Comparison of ENCODE assay signal across 1 cellular context in genomic region chr21:46393451-46393940, GRCh38.
TF ChIP-seq lines count a peak whose summit lies in the region.

No MANE protein-coding gene starts in this region.

TF ChIP-seq in K562, 482 proteins besides CTCF, POLR2A, EP300 and RAD21 (continued from another document and continues in another):
- no peak for TF ChIP-seq MYBL2 (IDR thresholded peaks at IDR 0.05; ENCODE audit: low read depth)
- TF ChIP-seq MYBL2 (CRISPR knock-in tag; IDR thresholded peaks at IDR 0.05; ENCODE audit: borderline replicate concordance), result no peak
- TF ChIP-seq ZNF518B (CRISPR knock-in tag; IDR thresholded peaks at IDR 0.05), result no peak
- TF ChIP-seq ZNF224 (CRISPR knock-in tag; IDR thresholded peaks at IDR 0.05), result no peak
- TF ChIP-seq HOXB6 (CRISPR knock-in tag; IDR thresholded peaks at IDR 0.05; ENCODE audit: borderline replicate concordance), result no peak
- TF ChIP-seq ZNF512 (tag; IDR thresholded peaks at IDR 0.05), result no peak
- no peak for TF ChIP-seq ZNF134 (CRISPR knock-in tag; conservative IDR thresholded peaks at IDR 0.05)
- TF ChIP-seq ZNF699 (CRISPR knock-in tag; IDR thresholded peaks at IDR 0.05; ENCODE audit: insufficient replicate concordance), result no peak
- TF ChIP-seq ETV6 (IDR thresholded peaks at IDR 0.05; ENCODE audit: borderline replicate concordance in 1 of 2, low read depth in 2 of 2, low read length in 1 of 2), result no peak
- TF ChIP-seq ETV6 (CRISPR knock-in tag; IDR thresholded peaks at IDR 0.05; ENCODE audit: borderline replicate concordance), result no peak
- TF ChIP-seq ZMIZ1 (IDR thresholded peaks at IDR 0.05; ENCODE audit: low read depth in 2 of 2, low read length in 2 of 2), result no peak
- TF ChIP-seq PHF20 (IDR thresholded peaks at IDR 0.05; ENCODE audit: partially characterized antibody), result no peak
- no peak for TF ChIP-seq CLOCK (CRISPR knock-in tag; IDR thresholded peaks at IDR 0.05; ENCODE audit: borderline replicate concordance)
- TF ChIP-seq TFAM (CRISPR knock-in tag; conservative IDR thresholded peaks at IDR 0.05), result no peak
- TF ChIP-seq TAF1 (IDR thresholded peaks at IDR 0.05; ENCODE audit: control insufficient read depth, extremely low read depth, insufficient read depth, low read length, severe bottlenecking), result no peak
- peak; percentile 40; the same call in 1 of the 2 replicates for TF ChIP-seq RBFOX2 (IDR thresholded peaks at IDR 0.05; ENCODE audit: low read depth, low read length)
- TF ChIP-seq ZBTB43 (CRISPR knock-in tag; IDR thresholded peaks at IDR 0.05), result no peak
- no peak for TF ChIP-seq USF2 (CRISPR knock-in tag; IDR thresholded peaks at IDR 0.05)
- no peak for TF ChIP-seq SMC3 (conservative IDR thresholded peaks at IDR 0.05; ENCODE audit: insufficient read depth, low read depth, low read length)
- no peak for TF ChIP-seq AFF1 (IDR thresholded peaks at IDR 0.05; ENCODE audit: low read depth in 1 of 2, partially characterized antibody in 2 of 2)
- no peak for TF ChIP-seq ZNF280B (CRISPR knock-in tag; IDR thresholded peaks at IDR 0.05)
- TF ChIP-seq BHLHE40 (IDR thresholded peaks at IDR 0.05; ENCODE audit: low read length), result peak; percentile 48; the same call in 1 of the 2 replicates
- no peak for TF ChIP-seq ZNF507 (tag; conservative IDR thresholded peaks at IDR 0.05)
- TF ChIP-seq SAP30 (IDR thresholded peaks at IDR 0.05; ENCODE audit: borderline replicate concordance, insufficient read depth, low read depth, low read length, poor library complexity, severe bottlenecking), result no peak
- TF ChIP-seq ZNF24 (IDR thresholded peaks at IDR 0.05), result no peak
- no peak for TF ChIP-seq ARID3A (IDR thresholded peaks at IDR 0.05; ENCODE audit: borderline replicate concordance, low read depth, low read length)
- TF ChIP-seq SMARCA4 (IDR thresholded peaks at IDR 0.05), result 0 out of 2 replicates have a peak, but pooled peaks have one; percentile 12
- peak; percentile 89 for TF ChIP-seq ZBTB33 (CRISPR knock-in tag; IDR thresholded peaks at IDR 0.05)
- peak; percentile 61 for TF ChIP-seq CBFA2T3 (IDR thresholded peaks at IDR 0.05)
- no peak for TF ChIP-seq ZNF785 (CRISPR knock-in tag; IDR thresholded peaks at IDR 0.05)
- no peak for TF ChIP-seq RNF2 (IDR thresholded peaks at IDR 0.05)
- TF ChIP-seq CEBPB (tag; IDR thresholded peaks at IDR 0.05), result peak; percentile 40; the same call in 1 of the 2 replicates
- TF ChIP-seq RCOR1 (IDR thresholded peaks at IDR 0.05; ENCODE audit: borderline replicate concordance in 1 of 2, low read depth in 2 of 2, low read length in 2 of 2), result no peak
